ENCODE assay signal across 18 cellular contexts in the genomic region with DNA sequence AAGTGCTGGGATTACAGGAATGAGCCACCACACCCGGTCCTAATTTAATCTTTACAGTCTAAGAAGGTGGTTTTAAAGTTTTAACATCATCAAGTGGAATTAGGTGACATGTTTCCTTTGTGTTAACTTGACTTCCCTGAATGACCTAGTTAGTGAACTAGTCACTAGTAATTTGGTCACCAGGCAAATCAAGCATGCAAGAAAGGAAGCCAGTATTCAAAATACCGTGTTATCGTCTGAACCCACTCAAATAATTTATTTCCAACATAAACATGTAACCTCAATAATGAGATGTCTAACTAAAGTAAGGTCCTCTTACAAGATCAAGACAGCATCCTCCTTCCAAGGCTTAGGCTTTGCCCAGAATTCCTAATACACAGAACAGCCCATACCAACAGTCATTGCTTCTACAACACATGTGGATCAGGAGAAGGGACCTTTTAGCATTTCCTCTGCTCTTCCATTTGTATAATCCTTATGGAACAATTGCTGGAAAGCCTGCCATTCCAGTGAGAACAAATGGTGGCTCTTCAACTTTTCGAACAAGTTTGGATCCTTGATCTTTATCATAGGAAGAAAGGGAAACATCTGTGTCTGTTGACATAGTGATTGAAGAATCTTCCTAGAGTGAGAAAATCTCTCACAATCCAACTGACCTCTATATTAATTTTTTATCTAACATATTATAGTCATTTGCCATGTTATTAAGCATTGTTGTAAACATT.
DNase-seq lines count a peak whose midpoint lies in the region; ATAC-seq, FAIRE-seq and TF ChIP-seq lines count a peak whose summit lies in the region.
"Had no signal": no experiment of that assay in that cellular context is flagged by ENCODE, and none has a peak within 500 bp of the region (broad histone marks: within the 10 kb centered on the region; RNA-seq: fewer than 3 reads in every experiment).

No MANE protein-coding gene starts in this region.

- no peaks in the 10 kb centered on the region for H3K27me3 Mint-ChIP-seq in dendritic cell treated with granulocyte-macrophage colony-stimulating factor and Interleukin-4, amounts not matched to agents 40 ng/mL and 50 ng/mL, for 4 days
- no peaks in the 10 kb centered on the region for H3K27me3 Mint-ChIP-seq in stimulated activated memory B cell treated with anti-CD40 and anti-IgM and Interleukin-4, amounts not matched to agents 10 μg/mL and 1 μg/mL and 100 μg/mL, for 72 hours
- no peaks in the 10 kb centered on the region for H3K27me3 Mint-ChIP-seq in H9 (ENCODE audit: low read depth)
- H3K27me3 Mint-ChIP-seq: CD4-positive, alpha-beta T cell had no signal

- no peak overlapping the region for H2BK5ac ChIP-seq in H9 (ENCODE audit: insufficient read length, low read length)

- H3K4me3 ChIP-seq in left ventricle myocardium inferior = no peak overlapping the region
- H3K4me3 ChIP-seq: GM23248 had no signal

- no peak overlapping the region for H3K27ac ChIP-seq in left ventricle myocardium inferior (replicated peaks)
- H3K27ac ChIP-seq in H9 (ENCODE audit: insufficient read length, low read depth, low read length) = no peak overlapping the region

- no peaks in the 10 kb centered on the region for H3K9me3 Mint-ChIP-seq in dendritic cell treated with granulocyte-macrophage colony-stimulating factor and Interleukin-4, amounts not matched to agents 40 ng/mL and 50 ng/mL, for 4 days
- peaks cover 3% of the 10 kb centered on the region for H3K9me3 Mint-ChIP-seq in stimulated activated memory B cell treated with anti-CD40 and anti-IgM and Interleukin-4, amounts not matched to agents 10 μg/mL and 1 μg/mL and 100 μg/mL, for 72 hours
- H3K9me3 Mint-ChIP-seq in H9 = no peaks in the 10 kb centered on the region
- H3K9me3 Mint-ChIP-seq: CD4-positive, alpha-beta T cell had no signal

- peaks cover 50% of the 10 kb centered on the region for H3K36me3 Mint-ChIP-seq in dendritic cell treated with granulocyte-macrophage colony-stimulating factor and Interleukin-4, amounts not matched to agents 40 ng/mL and 50 ng/mL, for 4 days (ENCODE audit: low read depth)
- H3K36me3 Mint-ChIP-seq in stimulated activated memory B cell treated with anti-CD40 and anti-IgM and Interleukin-4, amounts not matched to agents 10 μg/mL and 1 μg/mL and 100 μg/mL, for 72 hours = no peaks in the 10 kb centered on the region
- H3K36me3 Mint-ChIP-seq in H9 (ENCODE audit: insufficient read depth in 1 of 3, low read depth in 3 of 3) = no peaks in the 10 kb centered on the region

- no peak overlapping the region for H2AK5ac ChIP-seq in H9 (ENCODE audit: insufficient read length, low read length)

- H4K20me1 ChIP-seq in H9 (ENCODE audit: control insufficient read depth, insufficient read depth, insufficient read length) = no peaks in the 10 kb centered on the region

- TF ChIP-seq CTCF in left ventricle myocardium inferior (IDR thresholded peaks at IDR 0.05; ENCODE audit: borderline replicate concordance) = no peak
- TF ChIP-seq CTCF in H9 (conservative IDR thresholded peaks at IDR 0.05) = no peak

- DNase-seq in GM12891 (ENCODE audit: insufficient read length, low spot score) (no peak), lung microvascular endothelial cell (ENCODE audit: low read depth in 2 of 2) (peak; percentile 50 to 83), left ventricle myocardium inferior (no peak), H9 (no peak), SKM-1 treated with dmso at 0.1 percent for 144 hours (lab: John Stamatoyannopoulos, UW; ENCODE audit: unreplicated experiment) (no peak)
- DNase-seq: Caco-2; CD4-positive, alpha-beta T cell; DMS153; GDM1; GM23248; HCEC 1CT; NCI-H1105; NCI-H2081; NCI-H446 treated with DMSO at 0.1 percent for 48 hours; OCI-M1; SHP77 had no signal

- H4K5ac ChIP-seq in H9 (ENCODE audit: insufficient read length, low read depth, low read length) = no peak overlapping the region

- peak; percentile 68 for FAIRE-seq in GM12891 (lab: Jason Lieb, UNC)

- no CpG with 5 or more reads among the region's 4 CpGs for WGBS in H9 (ENCODE audit: extremely low coverage, insufficient read length, low lambda C conversion rate)

- intact Hi-C loops in dendritic cell treated with granulocyte-macrophage colony-stimulating factor and Interleukin-4, amounts not matched to agents 40 ng/mL and 50 ng/mL, for 4 days (cut with micrococcal nuclease) = no loop called here
- intact Hi-C loops in left ventricle myocardium inferior (cut with micrococcal nuclease) = loop anchor here (10.0 kb wide), 1 partner anchor 126 kb away; a partner anchor contains a TSS

- no peaks in the 10 kb centered on the region for H3K36me3 ChIP-seq in left ventricle myocardium inferior

- H3K4me2 ChIP-seq in H9 (ENCODE audit: insufficient read depth, insufficient read length, low read length) = no peak overlapping the region

- H2BK20ac ChIP-seq in H9 (ENCODE audit: low read depth, low read length, poor library complexity, severe bottlenecking) = no peak overlapping the region

- H3K9me3 ChIP-seq in left ventricle myocardium inferior (replicated peaks) = no peaks in the 10 kb centered on the region
- no peaks in the 10 kb centered on the region for H3K9me3 ChIP-seq in H9 (ENCODE audit: control insufficient read depth, low read depth, low read length)
- H3K9me3 ChIP-seq: Caco-2 had no signal

- no peak overlapping the region for H3T11ph ChIP-seq in H9 (ENCODE audit: low read length)

- H3K79me2 ChIP-seq in H9 (ENCODE audit: insufficient read depth, low read length) = no peaks in the 10 kb centered on the region

- no peak overlapping the region for H2BK12ac ChIP-seq in H9 (ENCODE audit: insufficient read length, low read depth, low read length)

- peak overlapping the region; percentile 77 for H3K4me3 Mint-ChIP-seq in dendritic cell treated with granulocyte-macrophage colony-stimulating factor and Interleukin-4, amounts not matched to agents 40 ng/mL and 50 ng/mL, for 4 days
- H3K4me3 Mint-ChIP-seq in stimulated activated memory B cell treated with anti-CD40 and anti-IgM and Interleukin-4, amounts not matched to agents 10 μg/mL and 1 μg/mL and 100 μg/mL, for 72 hours = no peak overlapping the region
- H3K4me3 Mint-ChIP-seq in H9 = no peak overlapping the region
- H3K4me3 Mint-ChIP-seq: CD4-positive, alpha-beta T cell had no signal

- no peaks in the 10 kb centered on the region for H3K23me2 ChIP-seq in H9 (ENCODE audit: insufficient read length, low read depth, low read length, poor library complexity, severe bottlenecking)

- H3K56ac ChIP-seq in H9 (ENCODE audit: insufficient read length, low read depth, low read length) = no peak overlapping the region

- ATAC-seq in stimulated activated memory B cell treated with anti-CD40 and anti-IgM and Interleukin-4, amounts not matched to agents 10 μg/mL and 1 μg/mL and 100 μg/mL, for 72 hours = no peak

- H3K9ac ChIP-seq in H9 (ENCODE audit: extremely low read depth, insufficient read length, low read length) = no peak overlapping the region
- H3K9ac ChIP-seq: GM23248 had no signal

- peak overlapping the region; percentile 84 for H3K27ac Mint-ChIP-seq in dendritic cell treated with granulocyte-macrophage colony-stimulating factor and Interleukin-4, amounts not matched to agents 40 ng/mL and 50 ng/mL, for 4 days
- H3K27ac Mint-ChIP-seq in stimulated activated memory B cell treated with anti-CD40 and anti-IgM and Interleukin-4, amounts not matched to agents 10 μg/mL and 1 μg/mL and 100 μg/mL, for 72 hours = peak overlapping the region; percentile 17
- no peak overlapping the region for H3K27ac Mint-ChIP-seq in H9
- H3K27ac Mint-ChIP-seq: CD4-positive, alpha-beta T cell had no signal

- no peaks in the 10 kb centered on the region for H3K79me1 ChIP-seq in H9 (ENCODE audit: insufficient read depth, low read depth, low read length, poor library complexity, severe bottlenecking)

- no peak overlapping the region for H2BK15ac ChIP-seq in H9 (ENCODE audit: low read depth, low read length)

- no peak overlapping the region for H4K91ac ChIP-seq in H9 (ENCODE audit: insufficient read length, low read depth, low read length)

- H3K4me1 ChIP-seq in left ventricle myocardium inferior = peaks cover 58% of the 10 kb centered on the region
- peaks cover 2% of the 10 kb centered on the region; the same call in 1 of the 2 replicates for H3K4me1 ChIP-seq in H9 (ENCODE audit: insufficient read depth, low read length)

- no peak overlapping the region for H4K8ac ChIP-seq in H9 (replicated peaks; ENCODE audit: insufficient read length, low read depth, low read length)

- peaks cover 61% of the 10 kb centered on the region for H3K4me1 Mint-ChIP-seq in dendritic cell treated with granulocyte-macrophage colony-stimulating factor and Interleukin-4, amounts not matched to agents 40 ng/mL and 50 ng/mL, for 4 days (ENCODE audit: low read depth)
- peaks cover 38% of the 10 kb centered on the region for H3K4me1 Mint-ChIP-seq in stimulated activated memory B cell treated with anti-CD40 and anti-IgM and Interleukin-4, amounts not matched to agents 10 μg/mL and 1 μg/mL and 100 μg/mL, for 72 hours
- peaks cover 0 to 6% of the 10 kb centered on the region in 2 experiments; a peak in 2 of 4 replicates for H3K4me1 Mint-ChIP-seq in H9

- no peak overlapping the region for H3K23ac ChIP-seq in H9 (ENCODE audit: insufficient read length, low read depth, low read length)

- H3K27me3 ChIP-seq in left ventricle myocardium inferior (ENCODE audit: low read depth) (no peaks in the 10 kb centered on the region), H9 (ENCODE audit: insufficient read depth, low read length) (no peaks in the 10 kb centered on the region; the same call in 1 of the 2 replicates)

- H2AFZ ChIP-seq in H9 (ENCODE audit: low read length) = no peak overlapping the region
- H2AFZ ChIP-seq: GM23248 had no signal

- H3K18ac ChIP-seq in H9 (ENCODE audit: insufficient read length, low read depth, low read length) = no peak overlapping the region

- no peak overlapping the region for H3K4ac ChIP-seq in H9 (ENCODE audit: low read depth, low read length)

- TF ChIP-seq POLR2A in GM12891 (IDR thresholded peaks at IDR 0.05; ENCODE audit: low read depth, low read length) = no peak

- H3K14ac ChIP-seq in H9 (ENCODE audit: insufficient read depth, low read length) = no peak overlapping the region

- H2BK120ac ChIP-seq in H9 (ENCODE audit: low read depth, low read length, poor library complexity, severe bottlenecking) = no peak overlapping the region

TF ChIP-seq in GM12891, 5 proteins besides CTCF, POLR2A, EP300 and RAD21:
- TF ChIP-seq POU2F2 (IDR thresholded peaks at IDR 0.05; ENCODE audit: low read depth, low read length) (no peak), TAF1 (IDR thresholded peaks at IDR 0.05; ENCODE audit: low read depth, low read length) (no peak), POLR2AphosphoS5 (IDR thresholded peaks at IDR 0.05; ENCODE audit: low read depth, low read length) (no peak), PAX5 (IDR thresholded peaks at IDR 0.05; ENCODE audit: insufficient read depth, low read length, severe bottlenecking) (no peak), SPI1 (IDR thresholded peaks at IDR 0.05; ENCODE audit: low read depth, low read length) (no peak)

Comparison
In these comparisons a context has a peak if more than half of its experiments do, and no peak if none do; other contexts are left out.
1. DNase-seq: peak in lung microvascular endothelial cell (2 of 2); none in GM12891 (single experiment), left ventricle myocardium inferior (single experiment), H9 (single experiment) and SKM-1 treated with dmso at 0.1 percent for 144 hours (single experiment).
2. H3K27ac Mint-ChIP-seq: peak in dendritic cell treated with granulocyte-macrophage colony-stimulating factor and Interleukin-4, amounts not matched to agents 40 ng/mL and 50 ng/mL, for 4 days (single experiment) and stimulated activated memory B cell treated with anti-CD40 and anti-IgM and Interleukin-4, amounts not matched to agents 10 μg/mL and 1 μg/mL and 100 μg/mL, for 72 hours (single experiment); none in H9 (0 of 3).